ENCODE assay signal across 1 cellular context in the genomic region with DNA sequence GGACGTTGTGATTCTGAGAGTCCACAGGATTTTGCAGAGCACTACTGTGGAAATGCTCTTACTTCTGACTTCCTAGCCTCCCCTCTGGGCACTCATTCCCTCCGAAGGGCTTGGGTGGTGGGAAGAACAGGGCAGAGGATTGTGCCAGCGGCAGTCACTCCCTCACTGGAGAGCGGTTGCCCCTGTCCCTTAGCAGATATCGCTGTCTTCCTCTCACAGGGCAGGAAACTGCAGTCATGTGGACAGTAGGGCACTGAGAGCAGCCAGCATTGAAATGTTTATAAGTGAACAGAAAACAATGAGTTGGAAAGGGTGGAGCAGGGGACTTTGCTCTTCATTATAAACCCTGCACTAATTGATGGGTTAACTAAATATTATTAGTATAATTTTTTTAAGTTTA.
TF ChIP-seq lines count a peak whose summit lies in the region.

No MANE protein-coding gene starts in this region.

TF ChIP-seq in IMR-90, 13 proteins besides CTCF, POLR2A, EP300 and RAD21 (continued from another document):
- TF ChIP-seq, protein P1, sequence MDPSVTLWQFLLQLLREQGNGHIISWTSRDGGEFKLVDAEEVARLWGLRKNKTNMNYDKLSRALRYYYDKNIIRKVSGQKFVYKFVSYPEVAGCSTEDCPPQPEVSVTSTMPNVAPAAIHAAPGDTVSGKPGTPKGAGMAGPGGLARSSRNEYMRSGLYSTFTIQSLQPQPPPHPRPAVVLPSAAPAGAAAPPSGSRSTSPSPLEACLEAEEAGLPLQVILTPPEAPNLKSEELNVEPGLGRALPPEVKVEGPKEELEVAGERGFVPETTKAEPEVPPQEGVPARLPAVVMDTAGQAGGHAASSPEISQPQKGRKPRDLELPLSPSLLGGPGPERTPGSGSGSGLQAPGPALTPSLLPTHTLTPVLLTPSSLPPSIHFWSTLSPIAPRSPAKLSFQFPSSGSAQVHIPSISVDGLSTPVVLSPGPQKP (IDR thresholded peaks at IDR 0.05; ENCODE audit: borderline replicate concordance, low read depth, low read length) = no peak
- no peak for TF ChIP-seq RFX5 (IDR thresholded peaks at IDR 0.05; ENCODE audit: low read depth, low read length)
- no peak for TF ChIP-seq FOS (IDR thresholded peaks at IDR 0.05; ENCODE audit: low read depth, low read length)
- TF ChIP-seq CHD1 (IDR thresholded peaks at IDR 0.05; ENCODE audit: low read depth, low read length) = no peak
